Comparison of ENCODE assay signal across 8 cellular contexts in genomic region chr15:23039151-23039916, GRCh38. TPM values are rescaled to one million over a fixed set of nuclear protein-coding genes. Genes with fewer than 3 reads are reported as not detected.
DNase-seq lines count a peak whose midpoint lies in the region; ATAC-seq and TF ChIP-seq lines count a peak whose summit lies in the region.

Gene TUBGCP5 (minus strand): TSS chr15:23039569. CDS start chr15:23039543, 26 bp downstream.

- peaks cover 6% of the 10 kb centered on the region for H3K36me3 Mint-ChIP-seq in activated T-cell treated with anti-CD3 and anti-CD28 coated beads, Interleukin-2, amount 50 U/mL, for 4 hours (ENCODE audit: insufficient read depth)

- H3K4me2 ChIP-seq in DOHH2 (ENCODE audit: low read length) (peak within 1 kb of the TSS; percentile 99), KMS-11 (peak within 1 kb of the TSS; percentile 75)

- H3K4me3 ChIP-seq in DOHH2 (ENCODE audit: low read length) (peak within 1 kb of the TSS; percentile 88), KMS-11 (IDR thresholded peaks at IDR 0.05; ENCODE audit: insufficient read depth, low read depth, low read length) (no peak within 1 kb of the TSS), Panc1 (ENCODE audit: low read depth in 2 of 2, low read length in 2 of 2) (peak within 1 kb of the TSS; percentile 65 to 97), esophagus squamous epithelium (peak within 1 kb of the TSS; percentile 64 to 96 (median 84))

- H4K20me1 ChIP-seq in DOHH2 (ENCODE audit: control insufficient read depth, insufficient read depth, low read depth, low read length) (peaks cover 4% of the 10 kb centered on the region; the same call in 1 of the 2 replicates), KMS-11 (ENCODE audit: insufficient read depth) (no peaks in the 10 kb centered on the region)

- 0% methylated on average over 3 to 10 of the region's 92 CpGs for WGBS in esophagus squamous epithelium, 2 donors

- peak within 1 kb of the TSS; percentile 84 for H2AFZ ChIP-seq in KMS-11 (ENCODE audit: low read depth)

- peaks cover 28% of the 10 kb centered on the region for H3K36me3 ChIP-seq in DOHH2 (ENCODE audit: control insufficient read depth, low read length)
- H3K36me3 ChIP-seq in KMS-11 (ENCODE audit: insufficient read depth): no peaks in the 10 kb centered on the region
- peaks cover 2% of the 10 kb centered on the region; the same call in 1 of the 2 replicates for H3K36me3 ChIP-seq in Panc1 (ENCODE audit: control insufficient read depth, insufficient read depth, low read length)
- peaks cover 0 to 25% (median 4%) of the 10 kb centered on the region in 3 donors for H3K36me3 ChIP-seq in esophagus squamous epithelium

- peaks cover 11% of the 10 kb centered on the region for H3K4me1 Mint-ChIP-seq in activated T-cell treated with anti-CD3 and anti-CD28 coated beads, Interleukin-2, amount 50 U/mL, for 4 hours (ENCODE audit: low read depth)

- peak within 1 kb of the TSS; percentile 93 for H3K9ac ChIP-seq in KMS-11

- TF ChIP-seq POLR2A in esophagus squamous epithelium (IDR thresholded peaks at IDR 0.05): peak in 3 of 4 donors; percentile 83 to 90 (median 90)

- intact Hi-C loops in Panc1 (cut with micrococcal nuclease; ENCODE audit: unreplicated experiment): loop anchor here (10.0 kb wide), 1 partner anchor 55 kb away; the partner anchor contains the start of gene CYFIP1
- intact Hi-C loops in esophagus squamous epithelium (cut with DNase I): no loop called here

- H3F3A ChIP-seq in DOHH2 (ENCODE audit: control insufficient read depth, insufficient read depth): no peaks in the 10 kb centered on the region

- POLR2A ChIA-PET in Panc1 (lab: Charles Lee): interaction anchor here (0.6 kb wide), 2 partner anchors 85 to 1754 kb away, joined by 3 to 5 read pairs; no protein-coding TSS in a partner anchor

- no peaks in the 10 kb centered on the region for H3K9me2 ChIP-seq in DOHH2 (replicated peaks; ENCODE audit: control insufficient read depth, low read length)

- H3K79me2 ChIP-seq in DOHH2 (ENCODE audit: control insufficient read depth, low read length) (peaks cover 38% of the 10 kb centered on the region), KMS-11 (ENCODE audit: insufficient read depth, low read depth) (peaks cover 7% of the 10 kb centered on the region; the same call in 1 of the 2 replicates)

- no peaks in the 10 kb centered on the region for H3K9me3 ChIP-seq in DOHH2 (ENCODE audit: control insufficient read depth, insufficient read depth, low read length)
- H3K9me3 ChIP-seq in Panc1 (ENCODE audit: control insufficient read depth, insufficient read depth, low read depth, low read length): no peaks in the 10 kb centered on the region
- H3K9me3 ChIP-seq in esophagus squamous epithelium: no peaks in the 10 kb centered on the region

- CTCF ChIA-PET in Panc1 (lab: Charles Lee): no interaction called here

- H3K27me3 Mint-ChIP-seq in activated T-cell treated with anti-CD3 and anti-CD28 coated beads, Interleukin-2, amount 50 U/mL, for 4 hours (ENCODE audit: low read depth): no peaks in the 10 kb centered on the region

- peak; percentile 75 for DNase-seq in Panc1 (ENCODE audit: low read depth, low spot score)
- DNase-seq in activated T-cell treated with anti-CD3 and anti-CD28 coated beads, Interleukin-2, amount 50 U/mL, for 4 hours: peak; percentile 97
- peak; percentile 82 for DNase-seq in esophagus squamous epithelium (lab: John Stamatoyannopoulos, UW)
- DNase-seq in myocyte (ENCODE audit: low read depth): peak; percentile 98
- DNase-seq in stimulated activated CD8-positive, alpha-beta memory T cell treated with anti-CD3 and anti-CD28 coated beads, Interleukin-7, amount 100 ng/mL, for 4 hours (ENCODE audit: low read depth in 2 of 2): peak; percentile 91 to 94

- no peaks in the 10 kb centered on the region for H3K9me3 Mint-ChIP-seq in activated T-cell treated with anti-CD3 and anti-CD28 coated beads, Interleukin-2, amount 50 U/mL, for 4 hours

- in situ Hi-C loops in Panc1 (cut with HindIII; ENCODE audit: low pct_unique_long_range_greater_than_20kb, low sequenced_read_pairs): no loop called here

- ATAC-seq in GM21786 (IDR thresholded peaks at IDR 0.05; ENCODE audit: unreplicated experiment): peak; percentile 88
- ATAC-seq in Panc1: peak; percentile 99
- ATAC-seq in activated T-cell treated with anti-CD3 and anti-CD28 coated beads, Interleukin-2, amount 50 U/mL, for 4 hours: peak; percentile 97 to 98

- H3K27me3 ChIP-seq in DOHH2 (ENCODE audit: control insufficient read depth, low read length) (no peaks in the 10 kb centered on the region), KMS-11 (ENCODE audit: insufficient read depth, low read depth) (no peaks in the 10 kb centered on the region), Panc1 (ENCODE audit: control insufficient read depth, insufficient read depth, low read length) (no peaks in the 10 kb centered on the region), esophagus squamous epithelium (no peaks in the 10 kb centered on the region)

- H3K4me3 Mint-ChIP-seq in activated T-cell treated with anti-CD3 and anti-CD28 coated beads, Interleukin-2, amount 50 U/mL, for 4 hours: peak within 1 kb of the TSS; percentile 93

- no TSS peak for BruUV-seq in Panc1 (replicated peaks; lab: Mats Ljungman, UMichigan)

- H3K4me1 ChIP-seq in DOHH2 (ENCODE audit: control insufficient read depth, low read length) (peaks cover 30% of the 10 kb centered on the region), KMS-11 (ENCODE audit: low read depth, poor library complexity, severe bottlenecking) (peaks cover 14% of the 10 kb centered on the region), Panc1 (ENCODE audit: control insufficient read depth, insufficient read depth, low read length) (peaks cover 7% of the 10 kb centered on the region; the same call in 1 of the 2 replicates), esophagus squamous epithelium (peaks cover 4 to 26% (median 8%) of the 10 kb centered on the region in 3 donors)

- TF ChIP-seq CTCF in DOHH2 (IDR thresholded peaks at IDR 0.05; ENCODE audit: low read depth, low read length, poor library complexity, severe bottlenecking) (peak; percentile 14), KMS-11 (conservative IDR thresholded peaks at IDR 0.05; ENCODE audit: low read depth, low read length) (no peak), Panc1 (IDR thresholded peaks at IDR 0.05) (peak; percentile 21; the same call in 1 of the 2 replicates), esophagus squamous epithelium (IDR thresholded peaks at IDR 0.05) (peak; percentile 26 to 67 (median 48))

- peak within 1 kb of the TSS; percentile 41 for H3K27ac ChIP-seq in DOHH2 (ENCODE audit: low read depth, low read length)
- H3K27ac ChIP-seq in KMS-11: peak within 1 kb of the TSS; percentile 72
- peak within 1 kb of the TSS; percentile 93 for H3K27ac ChIP-seq in Panc1 (ENCODE audit: low read length)
- peak within 1 kb of the TSS; percentile 75 to 95 (median 94) for H3K27ac ChIP-seq in esophagus squamous epithelium

RNA-seq across cellular contexts. Expression of gene TUBGCP5, which starts in this region (rescaled TPM):
- total RNA-seq in Panc1 (2021; ENCODE audit: unreplicated experiment): 23.3 TPM
- 10.4 TPM for polyA plus RNA-seq in Panc1 (2012; ENCODE audit: insufficient read length)
- total RNA-seq in activated T-cell treated with anti-CD3 and anti-CD28 coated beads, Interleukin-2, amount 50 U/mL, for 4 hours: 10 to 100 TPM; 17.5 to 19.4 (median 17.6) TPM
- 10 to 100 TPM; 10.6 to 33.6 (median 20.0) TPM for total RNA-seq in esophagus squamous epithelium
- total RNA-seq in myocyte: 18.5 and 20.0 TPM in 2 replicates
- polyA plus RNA-seq in myocyte (2012): 9.3 TPM

Comparison
In these comparisons a context has a peak if more than half of its experiments do, and no peak if none do; other contexts are left out.
1. H3K27ac ChIP-seq: peak in every context shown above with its lines; median percentile 94 in esophagus squamous epithelium; 93 in Panc1; 72 in KMS-11; 41 in DOHH2.